Comparison of ENCODE assay signal across 8 cellular contexts in genomic region chr2:74290466-74291216, GRCh38. TPM values are rescaled to one million over a fixed set of nuclear protein-coding genes. Genes with fewer than 3 reads are reported as not detected.
DNase-seq lines count a peak whose midpoint lies in the region; ATAC-seq and TF ChIP-seq lines count a peak whose summit lies in the region.

No MANE protein-coding gene starts in this region.

- no peaks in the 10 kb centered on the region for H3K9me3 ChIP-seq in testis

- no peaks in the 10 kb centered on the region for H3K4me1 ChIP-seq in testis

- H3K36me3 Mint-ChIP-seq in natural killer cell treated with Interleukin-12 subunit alpha and Interleukin-12 subunit beta and Interleukin-15 and Interleukin-18, amount 100 ng/mL, for 72 hours = no peaks in the 10 kb centered on the region
- peaks cover 3% of the 10 kb centered on the region for H3K36me3 Mint-ChIP-seq in endothelial cell (ENCODE audit: low read depth, unreplicated experiment)

- ATAC-seq in GM18867 (IDR thresholded peaks at IDR 0.05; ENCODE audit: unreplicated experiment) (peak; percentile 76), HG03025 (IDR thresholded peaks at IDR 0.05; ENCODE audit: low FRiP score, unreplicated experiment) (peak; percentile 53)
- peak; percentile 29 to 57 for ATAC-seq in natural killer cell treated with Interleukin-12 subunit alpha and Interleukin-12 subunit beta and Interleukin-15 and Interleukin-18, amount 100 ng/mL, for 72 hours

- H3K36me3 ChIP-seq in testis (ENCODE audit: low read depth, missing control alignments) = no peaks in the 10 kb centered on the region

- H3K4me3 Mint-ChIP-seq in natural killer cell treated with Interleukin-12 subunit alpha and Interleukin-12 subunit beta and Interleukin-15 and Interleukin-18, amount 100 ng/mL, for 72 hours = peak overlapping the region; percentile 13
- H3K4me3 Mint-ChIP-seq in endothelial cell (ENCODE audit: unreplicated experiment) = no peak overlapping the region

- H3K27ac Mint-ChIP-seq in natural killer cell treated with Interleukin-12 subunit alpha and Interleukin-12 subunit beta and Interleukin-15 and Interleukin-18, amount 100 ng/mL, for 72 hours = peak overlapping the region; percentile 27 to 54
- no peak overlapping the region for H3K27ac Mint-ChIP-seq in endothelial cell (ENCODE audit: unreplicated experiment)

- no peaks in the 10 kb centered on the region for H3K27me3 Mint-ChIP-seq in natural killer cell treated with Interleukin-12 subunit alpha and Interleukin-12 subunit beta and Interleukin-15 and Interleukin-18, amount 100 ng/mL, for 72 hours
- H3K27me3 Mint-ChIP-seq in endothelial cell (ENCODE audit: unreplicated experiment) = no peaks in the 10 kb centered on the region

- TF ChIP-seq POLR2A in testis (IDR thresholded peaks at IDR 0.05) = no peak

- no peaks in the 10 kb centered on the region for H3K27me3 ChIP-seq in testis

- peak; percentile 23 for DNase-seq in activated CD8-positive, alpha-beta memory T cell treated with anti-CD3 and anti-CD28 coated beads, Interleukin-2, amount 50 U/mL, for 4 hours
- DNase-seq in natural killer cell treated with Interleukin-12 subunit alpha and Interleukin-12 subunit beta and Interleukin-15 and Interleukin-18, amount 100 ng/mL, for 72 hours (ENCODE audit: low spot score) = no peak
- no peak for DNase-seq in SW480 (ENCODE audit: low spot score)
- no peak for DNase-seq in endothelial cell (ENCODE audit: low spot score)
- no peak for DNase-seq in testis
- DNase-seq in GF-D8 (lab: John Stamatoyannopoulos, UW) = no peak

- H3K9me3 Mint-ChIP-seq in natural killer cell treated with Interleukin-12 subunit alpha and Interleukin-12 subunit beta and Interleukin-15 and Interleukin-18, amount 100 ng/mL, for 72 hours = no peaks in the 10 kb centered on the region
- H3K9me3 Mint-ChIP-seq in endothelial cell (ENCODE audit: unreplicated experiment) = no peaks in the 10 kb centered on the region

- 73 to 79% methylated on average over 4 of the region's 4 CpGs for WGBS in testis, 2 donors

- H3K27ac ChIP-seq in testis = no peak overlapping the region

- H3K4me3 ChIP-seq in testis = no peak overlapping the region

- TF ChIP-seq CTCF in endothelial cell (IDR thresholded peaks at IDR 0.05; ENCODE audit: unreplicated experiment) (no peak), testis (IDR thresholded peaks at IDR 0.05) (no peak)

- intact Hi-C loops in testis (cut with DNase I; ENCODE audit: low total_unique reads) = no loop called here

- H3K4me1 Mint-ChIP-seq in natural killer cell treated with Interleukin-12 subunit alpha and Interleukin-12 subunit beta and Interleukin-15 and Interleukin-18, amount 100 ng/mL, for 72 hours (ENCODE audit: low read depth in 2 of 2) = peaks cover 9 to 15% of the 10 kb centered on the region in 2 donors
- peaks cover 11% of the 10 kb centered on the region for H3K4me1 Mint-ChIP-seq in endothelial cell (ENCODE audit: unreplicated experiment)

RNA-seq across cellular contexts. Expression of gene SLC4A5, which starts 52.6 kb away (rescaled TPM):
- total RNA-seq in natural killer cell treated with Interleukin-12 subunit alpha and Interleukin-12 subunit beta and Interleukin-15 and Interleukin-18, amount 100 ng/mL, for 72 hours = 1 to 10 TPM; 1.2 to 3.2 TPM
- total RNA-seq in endothelial cell (ENCODE audit: unreplicated experiment) = 4.2 TPM
- 100 to 1,000 TPM; 113 to 188 TPM for total RNA-seq in testis
- 40.3 TPM for polyA plus RNA-seq in testis (ENCODE audit: insufficient read depth, low read depth, low replicate concordance)

Comparison
In these comparisons a context has a peak if more than half of its experiments do, and no peak if none do; other contexts are left out.
1. RNA of gene SLC4A5, which starts 52.6 kb away (total RNA-seq): 113 to 188 TPM in testis; 4.2 TPM in endothelial cell (single experiment) and 1.2 to 3.2 TPM in natural killer cell treated with Interleukin-12 subunit alpha and Interleukin-12 subunit beta and Interleukin-15 and Interleukin-18, amount 100 ng/mL, for 72 hours; every median in the first group is over 10 times any median in the second.
2. Peak in every context shown above with its lines, with median percentiles within 50 percentile points of each other: ATAC-seq.